Comparison of ENCODE assay signal across 8 cellular contexts in genomic region chr7:157875230-157876179, GRCh38.
DNase-seq lines count a peak whose midpoint lies in the region; ATAC-seq and TF ChIP-seq lines count a peak whose summit lies in the region.

No MANE protein-coding gene starts in this region.

- H2AFZ ChIP-seq in DND-41 (ENCODE audit: low read depth, low read length) (0 out of 2 replicates have a peak overlapping the region, but pooled peaks have one; percentile 37), hepatocyte (no peak overlapping the region)

- 0 out of 2 replicates have a peak overlapping the region, but pooled peaks have one; percentile 13 for H3K9ac ChIP-seq in DND-41 (ENCODE audit: low read depth, low read length)

- H3K27ac ChIP-seq in DND-41 (ENCODE audit: low read length) (no peak overlapping the region), hepatocyte (no peak overlapping the region)

- H3K4me3 ChIP-seq in DND-41 (ENCODE audit: low read depth in 1 of 2, low read length in 2 of 2) = peak overlapping the region in 1 of 2 experiments; percentile 40; a peak in 2 of 4 replicates
- H3K4me3 ChIP-seq in hepatocyte = no peak overlapping the region

- DNase-seq in DND-41 (peak; percentile 65), NCI-H1694 treated with DMSO at 0.1 percent for 48 hours (lab: John Stamatoyannopoulos, UW) (peak; percentile 15), hepatocyte (ENCODE audit: low spot score) (peak; percentile 79), glomerular visceral epithelial cell (ENCODE audit: extremely low spot score) (no peak), iPS-NIHi7 (ENCODE audit: extremely low spot score) (no peak)
- DNase-seq in activated CD8-positive, alpha-beta memory T cell treated with anti-CD3 and anti-CD28 coated beads, Interleukin-2, amount 50 U/mL, for 48 hours = peak; percentile 73
- peak; percentile 8 to 36 for DNase-seq in stimulated activated CD8-positive, alpha-beta memory T cell treated with anti-CD3 and anti-CD28 coated beads, Interleukin-2, amount 100 ng/mL, for 1 hour (ENCODE audit: low read depth in 2 of 2)

- H3K79me2 ChIP-seq in DND-41 (ENCODE audit: insufficient read depth, low read length) (no peaks in the 10 kb centered on the region), hepatocyte (no peaks in the 10 kb centered on the region)

- TF ChIP-seq CTCF in DND-41 (IDR thresholded peaks at IDR 0.05; ENCODE audit: borderline replicate concordance, extremely low read depth, low read length, poor library complexity, severe bottlenecking) (peak; percentile 93), hepatocyte (IDR thresholded peaks at IDR 0.05; ENCODE audit: poor library complexity) (peak; percentile 69)

- H3K4me2 ChIP-seq in DND-41 (ENCODE audit: insufficient read depth, low read length) = peak overlapping the region; percentile 55
- H3K4me2 ChIP-seq in hepatocyte = peak overlapping the region; percentile 51

- H4K20me1 ChIP-seq in DND-41 (ENCODE audit: insufficient read depth, low read length) (no peaks in the 10 kb centered on the region), hepatocyte (ENCODE audit: insufficient read depth, poor library complexity, severe bottlenecking) (no peaks in the 10 kb centered on the region)

- no peaks in the 10 kb centered on the region for H3K27me3 ChIP-seq in DND-41 (ENCODE audit: insufficient read depth, low read length, poor library complexity)
- H3K27me3 ChIP-seq in hepatocyte = no peaks in the 10 kb centered on the region

- ATAC-seq in DND-41 (ENCODE audit: insufficient read depth, low read depth) (peak; percentile 89), HG02973 (IDR thresholded peaks at IDR 0.05; ENCODE audit: unreplicated experiment) (no peak)

- peaks cover 13% of the 10 kb centered on the region for H3K4me1 ChIP-seq in DND-41 (ENCODE audit: insufficient read depth, low read length)
- no peaks in the 10 kb centered on the region for H3K4me1 ChIP-seq in hepatocyte (ENCODE audit: insufficient read depth)

- WGBS in hepatocyte (ENCODE audit: low lambda C conversion rate, missing lambda C conversion rate) = 34% methylated on average over 23 of the region's 30 CpGs

- H3K9me2 ChIP-seq in hepatocyte (replicated peaks; ENCODE audit: insufficient read depth) = no peaks in the 10 kb centered on the region

- H3K36me3 ChIP-seq in DND-41 (ENCODE audit: insufficient read depth, low read length) = no peaks in the 10 kb centered on the region
- H3K36me3 ChIP-seq in hepatocyte (replicated peaks; ENCODE audit: insufficient read depth, low read depth) = no peaks in the 10 kb centered on the region

- H3K9me3 ChIP-seq in DND-41 (ENCODE audit: insufficient read depth, low read length, severe bottlenecking) (no peaks in the 10 kb centered on the region), hepatocyte (ENCODE audit: low read depth) (no peaks in the 10 kb centered on the region)

Comparison
In these comparisons a context has a peak if more than half of its experiments do, and no peak if none do; other contexts are left out.
1. DNase-seq: peak in DND-41 (single experiment), NCI-H1694 treated with DMSO at 0.1 percent for 48 hours (single experiment), activated CD8-positive, alpha-beta memory T cell treated with anti-CD3 and anti-CD28 coated beads, Interleukin-2, amount 50 U/mL, for 48 hours (single experiment), hepatocyte (single experiment) and stimulated activated CD8-positive, alpha-beta memory T cell treated with anti-CD3 and anti-CD28 coated beads, Interleukin-2, amount 100 ng/mL, for 1 hour (2 of 2); none in glomerular visceral epithelial cell (single experiment) and iPS-NIHi7 (single experiment).